Comparison of ENCODE assay signal across 20 cellular contexts in genomic region chr20:54128175-54128574, GRCh38. TPM values are rescaled to one million over a fixed set of nuclear protein-coding genes. Genes with fewer than 3 reads are reported as not detected.
"Had no signal": no experiment of that assay in that cellular context is flagged by ENCODE, and none has a peak within 500 bp of the region (broad histone marks: within the 10 kb centered on the region; RNA-seq: fewer than 3 reads in every experiment).

No MANE protein-coding gene starts in this region.

- H3K4me3 ChIP-seq: ascending aorta, colonic mucosa, right atrium auricular region, tibial artery had no signal

- DNase-seq: activated CD4-positive, alpha-beta T cell treated with anti-CD3 and anti-CD28 coated beads for 36 hours; activated CD8-positive, alpha-beta memory T cell treated with anti-CD3 and anti-CD28 coated beads, Interleukin-2, amount 50 U/mL, for 4 hours; activated CD8-positive, alpha-beta T cell treated with anti-CD3 and anti-CD28 coated beads for 36 hours; activated naive CD4-positive, alpha-beta T cell; colonic mucosa; effector CD4-positive, alpha-beta T cell; hippocampal formation; kidney glomerular epithelial cell; midbrain; naive B cell; posterior cingulate gyrus; small intestine; tibial artery; WERI-Rb-1 had no signal

- H3K4me1 Mint-ChIP-seq: activated CD4-positive, alpha-beta T cell treated with anti-CD3 and anti-CD28 coated beads for 36 hours; naive B cell had no signal

- H3K4me3 Mint-ChIP-seq: activated CD4-positive, alpha-beta T cell treated with anti-CD3 and anti-CD28 coated beads for 36 hours; activated CD8-positive, alpha-beta T cell treated with anti-CD3 and anti-CD28 coated beads for 36 hours; naive B cell had no signal

- H3K27ac Mint-ChIP-seq: activated CD4-positive, alpha-beta T cell treated with anti-CD3 and anti-CD28 coated beads for 36 hours; activated CD8-positive, alpha-beta T cell treated with anti-CD3 and anti-CD28 coated beads for 36 hours had no signal

- H3K27ac ChIP-seq: ascending aorta, colonic mucosa, neutrophil, right atrium auricular region, tibial artery, WERI-Rb-1 had no signal

- FAIRE-seq: small intestine had no signal

- H3K4me1 ChIP-seq: ascending aorta, right atrium auricular region, tibial artery had no signal

- H3K9me3 ChIP-seq: ascending aorta, colonic mucosa, neutrophil had no signal

- H3K36me3 ChIP-seq: ascending aorta, colonic mucosa, neutrophil, right atrium auricular region, tibial artery, WERI-Rb-1 had no signal

- ATAC-seq: activated CD4-positive, alpha-beta T cell treated with anti-CD3 and anti-CD28 coated beads for 36 hours; activated CD8-positive, alpha-beta T cell treated with anti-CD3 and anti-CD28 coated beads for 36 hours had no signal

- H3K27me3 ChIP-seq: ascending aorta, colonic mucosa, neutrophil, right atrium auricular region, tibial artery had no signal

RNA-seq across cellular contexts. Expression of gene CYP24A1, which starts 45.6 kb away (rescaled TPM):
- total RNA-seq: activated CD8-positive, alpha-beta T cell treated with anti-CD3 and anti-CD28 coated beads for 36 hours; ascending aorta; cardiac septum; glomerular endothelial cell; liver had no signal
- polyA plus RNA-seq: liver had no signal

RNA-seq across cellular contexts. Expression of gene BCAS1, which starts 57.8 kb away (rescaled TPM):
- total RNA-seq: ascending aorta, cardiac septum, glomerular endothelial cell, right atrium auricular region had no signal
